Comparison of ENCODE assay signal across 1 cellular context in genomic region chr2:241775223-241776177, GRCh38.
TF ChIP-seq lines count a peak whose summit lies in the region.

No MANE protein-coding gene starts in this region.

TF ChIP-seq in HepG2, 621 proteins besides CTCF, POLR2A, EP300 and RAD21 (continued from another document and continues in another):
- TF ChIP-seq ZNF879 (CRISPR knock-in tag; IDR thresholded peaks at IDR 0.05) (0 out of 2 replicates have a peak, but pooled peaks have one; percentile 15), ZBTB1 (CRISPR knock-in tag; IDR thresholded peaks at IDR 0.05; ENCODE audit: borderline replicate concordance) (no peak), TRAFD1 (CRISPR knock-in tag; IDR thresholded peaks at IDR 0.05; ENCODE audit: borderline replicate concordance) (no peak), MTA1 (CRISPR knock-in tag; IDR thresholded peaks at IDR 0.05; ENCODE audit: borderline replicate concordance) (peak; percentile 77; the same call in 1 of the 2 replicates), ASH2L (IDR thresholded peaks at IDR 0.05; ENCODE audit: insufficient read length, low read depth, low read length) (peak; percentile 0), SRSF9 (IDR thresholded peaks at IDR 0.05; ENCODE audit: borderline replicate concordance, insufficient read depth, low read depth, low read length, poor library complexity, severe bottlenecking) (no peak), KDM2A (CRISPR knock-in tag; IDR thresholded peaks at IDR 0.05; ENCODE audit: borderline replicate concordance, low read depth) (no peak; the same call in 1 of the 2 replicates), HNRNPL (IDR thresholded peaks at IDR 0.05; ENCODE audit: low read depth, low read length) (peak; percentile 44), ZNF484 (CRISPR knock-in tag; IDR thresholded peaks at IDR 0.05; ENCODE audit: borderline replicate concordance, low read depth) (0 out of 2 replicates have a peak, but pooled peaks have one; percentile 29), HDAC1 (CRISPR knock-in tag; IDR thresholded peaks at IDR 0.05) (0 out of 2 replicates have a peak, but pooled peaks have one; percentile 50), POLR2AphosphoS5 (IDR thresholded peaks at IDR 0.05; ENCODE audit: low read depth, low read length) (peak; percentile 4; the same call in 1 of the 2 replicates), SOX13 (IDR thresholded peaks at IDR 0.05) (no peak), SOX13 (CRISPR knock-in tag; conservative IDR thresholded peaks at IDR 0.05 in 1 of 2, IDR thresholded peaks at IDR 0.05 in 1 of 2) (peak in 1 of 2 experiments; percentile 39; a peak in 1 of 4 replicates), ZNF546 (CRISPR knock-in tag; conservative IDR thresholded peaks at IDR 0.05) (0 out of 2 replicates have a peak, but pooled peaks have one; percentile 68), AHR (CRISPR knock-in tag; IDR thresholded peaks at IDR 0.05) (0 out of 2 replicates have a peak, but pooled peaks have one; percentile 35), ZNF839 (CRISPR knock-in tag; IDR thresholded peaks at IDR 0.05; ENCODE audit: borderline replicate concordance) (0 out of 2 replicates have a peak, but pooled peaks have one; percentile 22), HNF4G (IDR thresholded peaks at IDR 0.05; ENCODE audit: borderline replicate concordance, low read depth, low read length) (peak; percentile 42; the same call in 1 of the 2 replicates), HNF4G (CRISPR knock-in tag; IDR thresholded peaks at IDR 0.05; ENCODE audit: borderline replicate concordance, low read depth) (peak; percentile 91; the same call in 1 of the 2 replicates), ZNF788 (CRISPR knock-in tag; IDR thresholded peaks at IDR 0.05; ENCODE audit: borderline replicate concordance) (peak; percentile 39; the same call in 1 of the 2 replicates), HNRNPH1 (optimal IDR thresholded peaks at IDR 0.05; ENCODE audit: low read depth, low read length) (peak; percentile 52), ZHX1 (CRISPR knock-in tag; IDR thresholded peaks at IDR 0.05; ENCODE audit: low read depth) (peak; percentile 37; the same call in 1 of the 2 replicates), SOX5 (CRISPR knock-in tag; IDR thresholded peaks at IDR 0.05; ENCODE audit: borderline replicate concordance) (peak; percentile 20; the same call in 1 of the 2 replicates), SOX6 (IDR thresholded peaks at IDR 0.05) (no peak), SOX6 (CRISPR knock-in tag; IDR thresholded peaks at IDR 0.05) (peak; percentile 47; the same call in 1 of the 2 replicates), NFKB2 (CRISPR knock-in tag; IDR thresholded peaks at IDR 0.05; ENCODE audit: borderline replicate concordance) (peak; percentile 20; the same call in 1 of the 2 replicates), TBX2 (CRISPR knock-in tag; IDR thresholded peaks at IDR 0.05; ENCODE audit: borderline replicate concordance) (peak; percentile 73), ZNF292 (CRISPR knock-in tag; IDR thresholded peaks at IDR 0.05; ENCODE audit: borderline replicate concordance, low read depth) (0 out of 2 replicates have a peak, but pooled peaks have one; percentile 14), BCL6 (CRISPR knock-in tag; IDR thresholded peaks at IDR 0.05) (peak; percentile 47; the same call in 1 of the 2 replicates), ZNF460 (CRISPR knock-in tag; IDR thresholded peaks at IDR 0.05; ENCODE audit: borderline replicate concordance) (peak; percentile 33; the same call in 1 of the 2 replicates), IRX3 (CRISPR knock-in tag; IDR thresholded peaks at IDR 0.05; ENCODE audit: borderline replicate concordance, low read depth) (no peak), ZSCAN25 (CRISPR knock-in tag; IDR thresholded peaks at IDR 0.05) (0 out of 2 replicates have a peak, but pooled peaks have one; percentile 17), NONO (IDR thresholded peaks at IDR 0.05) (no peak), NONO (CRISPR knock-in tag; conservative IDR thresholded peaks at IDR 0.05) (peak; percentile 70; the same call in 1 of the 2 replicates), ZNF644 (CRISPR knock-in tag; IDR thresholded peaks at IDR 0.05; ENCODE audit: low read depth) (peak; percentile 83), RBM39 (IDR thresholded peaks at IDR 0.05; ENCODE audit: low read depth, low read length, poor library complexity, severe bottlenecking) (peak; percentile 15), SP5 (CRISPR knock-in tag; IDR thresholded peaks at IDR 0.05; ENCODE audit: borderline replicate concordance, low read depth) (no peak), ZNF564 (CRISPR knock-in tag; IDR thresholded peaks at IDR 0.05) (0 out of 2 replicates have a peak, but pooled peaks have one; percentile 48), FOXP1 (IDR thresholded peaks at IDR 0.05) (no peak), FOXP1 (CRISPR knock-in tag; IDR thresholded peaks at IDR 0.05) (0 out of 2 replicates have a peak, but pooled peaks have one; percentile 11), PRMT3 (CRISPR knock-in tag; IDR thresholded peaks at IDR 0.05; ENCODE audit: borderline replicate concordance, low read depth) (no peak), ZC3H13 (CRISPR knock-in tag; IDR thresholded peaks at IDR 0.05) (peak; percentile 24; the same call in 1 of the 2 replicates), ZBTB34 (CRISPR knock-in tag; IDR thresholded peaks at IDR 0.05) (peak; percentile 59; the same call in 1 of the 2 replicates), KAT8 (CRISPR knock-in tag; IDR thresholded peaks at IDR 0.05) (no peak)
- TF ChIP-seq, protein P1, sequence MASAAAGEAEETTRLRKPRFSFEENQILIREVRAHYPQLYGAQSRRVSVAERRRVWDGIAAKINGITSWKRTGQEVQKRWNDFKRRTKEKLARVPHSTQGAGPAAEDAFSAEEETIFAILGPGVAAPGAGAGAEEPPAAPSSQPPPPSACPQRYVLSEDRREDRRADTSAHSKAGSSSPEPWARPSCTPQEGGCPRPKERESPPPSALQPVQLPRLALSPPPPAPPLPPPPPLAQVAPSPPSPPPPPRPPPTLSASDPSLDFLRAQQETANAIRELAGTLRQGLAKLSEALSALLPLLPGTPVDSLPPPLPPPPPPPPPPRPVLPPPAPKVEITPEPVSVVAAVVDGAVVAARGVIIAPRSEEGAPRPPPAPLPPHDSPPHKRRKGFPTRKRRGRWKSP (CRISPR knock-in tag; IDR thresholded peaks at IDR 0.05): peak; percentile 38
- TF ChIP-seq, protein P2, sequence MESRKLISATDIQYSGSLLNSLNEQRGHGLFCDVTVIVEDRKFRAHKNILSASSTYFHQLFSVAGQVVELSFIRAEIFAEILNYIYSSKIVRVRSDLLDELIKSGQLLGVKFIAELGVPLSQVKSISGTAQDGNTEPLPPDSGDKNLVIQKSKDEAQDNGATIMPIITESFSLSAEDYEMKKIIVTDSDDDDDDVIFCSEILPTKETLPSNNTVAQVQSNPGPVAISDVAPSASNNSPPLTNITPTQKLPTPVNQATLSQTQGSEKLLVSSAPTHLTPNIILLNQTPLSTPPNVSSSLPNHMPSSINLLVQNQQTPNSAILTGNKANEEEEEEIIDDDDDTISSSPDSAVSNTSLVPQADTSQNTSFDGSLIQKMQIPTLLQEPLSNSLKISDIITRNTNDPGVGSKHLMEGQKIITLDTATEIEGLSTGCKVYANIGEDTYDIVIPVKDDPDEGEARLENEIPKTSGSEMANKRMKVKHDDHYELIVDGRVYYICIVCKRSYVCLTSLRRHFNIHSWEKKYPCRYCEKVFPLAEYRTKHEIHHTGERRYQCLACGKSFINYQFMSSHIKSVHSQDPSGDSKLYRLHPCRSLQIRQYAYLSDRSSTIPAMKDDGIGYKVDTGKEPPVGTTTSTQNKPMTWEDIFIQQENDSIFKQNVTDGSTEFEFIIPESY (CRISPR knock-in tag; IDR thresholded peaks at IDR 0.05): peak; percentile 28; the same call in 1 of the 2 replicates
- TF ChIP-seq, protein P3, sequence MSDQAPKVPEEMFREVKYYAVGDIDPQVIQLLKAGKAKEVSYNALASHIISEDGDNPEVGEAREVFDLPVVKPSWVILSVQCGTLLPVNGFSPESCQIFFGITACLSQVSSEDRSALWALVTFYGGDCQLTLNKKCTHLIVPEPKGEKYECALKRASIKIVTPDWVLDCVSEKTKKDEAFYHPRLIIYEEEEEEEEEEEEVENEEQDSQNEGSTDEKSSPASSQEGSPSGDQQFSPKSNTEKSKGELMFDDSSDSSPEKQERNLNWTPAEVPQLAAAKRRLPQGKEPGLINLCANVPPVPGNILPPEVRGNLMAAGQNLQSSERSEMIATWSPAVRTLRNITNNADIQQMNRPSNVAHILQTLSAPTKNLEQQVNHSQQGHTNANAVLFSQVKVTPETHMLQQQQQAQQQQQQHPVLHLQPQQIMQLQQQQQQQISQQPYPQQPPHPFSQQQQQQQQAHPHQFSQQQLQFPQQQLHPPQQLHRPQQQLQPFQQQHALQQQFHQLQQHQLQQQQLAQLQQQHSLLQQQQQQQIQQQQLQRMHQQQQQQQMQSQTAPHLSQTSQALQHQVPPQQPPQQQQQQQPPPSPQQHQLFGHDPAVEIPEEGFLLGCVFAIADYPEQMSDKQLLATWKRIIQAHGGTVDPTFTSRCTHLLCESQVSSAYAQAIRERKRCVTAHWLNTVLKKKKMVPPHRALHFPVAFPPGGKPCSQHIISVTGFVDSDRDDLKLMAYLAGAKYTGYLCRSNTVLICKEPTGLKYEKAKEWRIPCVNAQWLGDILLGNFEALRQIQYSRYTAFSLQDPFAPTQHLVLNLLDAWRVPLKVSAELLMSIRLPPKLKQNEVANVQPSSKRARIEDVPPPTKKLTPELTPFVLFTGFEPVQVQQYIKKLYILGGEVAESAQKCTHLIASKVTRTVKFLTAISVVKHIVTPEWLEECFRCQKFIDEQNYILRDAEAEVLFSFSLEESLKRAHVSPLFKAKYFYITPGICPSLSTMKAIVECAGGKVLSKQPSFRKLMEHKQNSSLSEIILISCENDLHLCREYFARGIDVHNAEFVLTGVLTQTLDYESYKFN (CRISPR knock-in tag; conservative IDR thresholded peaks at IDR 0.05): peak; percentile 57; the same call in 1 of the 2 replicates
- TF ChIP-seq, protein P4, sequence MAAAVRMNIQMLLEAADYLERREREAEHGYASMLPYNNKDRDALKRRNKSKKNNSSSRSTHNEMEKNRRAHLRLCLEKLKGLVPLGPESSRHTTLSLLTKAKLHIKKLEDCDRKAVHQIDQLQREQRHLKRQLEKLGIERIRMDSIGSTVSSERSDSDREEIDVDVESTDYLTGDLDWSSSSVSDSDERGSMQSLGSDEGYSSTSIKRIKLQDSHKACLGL (CRISPR knock-in tag; IDR thresholded peaks at IDR 0.05): peak; percentile 29; the same call in 1 of the 2 replicates
- TF ChIP-seq, protein P5, sequence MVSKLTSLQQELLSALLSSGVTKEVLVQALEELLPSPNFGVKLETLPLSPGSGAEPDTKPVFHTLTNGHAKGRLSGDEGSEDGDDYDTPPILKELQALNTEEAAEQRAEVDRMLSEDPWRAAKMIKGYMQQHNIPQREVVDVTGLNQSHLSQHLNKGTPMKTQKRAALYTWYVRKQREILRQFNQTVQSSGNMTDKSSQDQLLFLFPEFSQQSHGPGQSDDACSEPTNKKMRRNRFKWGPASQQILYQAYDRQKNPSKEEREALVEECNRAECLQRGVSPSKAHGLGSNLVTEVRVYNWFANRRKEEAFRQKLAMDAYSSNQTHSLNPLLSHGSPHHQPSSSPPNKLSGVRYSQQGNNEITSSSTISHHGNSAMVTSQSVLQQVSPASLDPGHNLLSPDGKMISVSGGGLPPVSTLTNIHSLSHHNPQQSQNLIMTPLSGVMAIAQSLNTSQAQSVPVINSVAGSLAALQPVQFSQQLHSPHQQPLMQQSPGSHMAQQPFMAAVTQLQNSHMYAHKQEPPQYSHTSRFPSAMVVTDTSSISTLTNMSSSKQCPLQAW (CRISPR knock-in tag; IDR thresholded peaks at IDR 0.05): 0 out of 2 replicates have a peak, but pooled peaks have one; percentile 45
